Comparison of ENCODE assay signal across 2 cellular contexts in the genomic region with DNA sequence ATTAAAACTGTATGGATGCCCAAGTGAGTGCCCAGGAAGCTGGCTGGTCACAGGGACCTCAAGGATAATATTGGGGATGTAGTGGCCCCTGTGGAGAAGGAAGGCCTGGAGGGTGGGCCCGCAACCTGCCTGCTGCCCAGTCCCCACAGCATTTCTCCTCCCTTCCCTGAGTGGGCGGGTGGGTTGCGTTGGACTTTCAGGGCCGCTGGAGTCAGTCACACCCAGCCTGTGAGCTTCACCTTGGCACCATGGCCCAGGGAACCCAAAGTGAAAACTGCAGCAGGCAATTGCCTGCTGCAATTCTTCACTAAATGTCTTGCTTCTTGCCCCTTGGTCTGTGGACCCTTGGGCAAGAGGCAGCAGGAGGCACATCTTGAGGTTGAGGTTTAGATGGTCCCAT.
TF ChIP-seq lines count a peak whose summit lies in the region.

No MANE protein-coding gene starts in this region.

TF ChIP-seq in K562, 482 proteins besides CTCF, POLR2A, EP300 and RAD21:
- TF ChIP-seq CSDE1 (IDR thresholded peaks at IDR 0.05): no peak
- no peak for TF ChIP-seq EWSR1 (IDR thresholded peaks at IDR 0.05; ENCODE audit: borderline replicate concordance, low read depth, partially characterized antibody)
- TF ChIP-seq ZNF584 (CRISPR knock-in tag; IDR thresholded peaks at IDR 0.05; ENCODE audit: low read depth): no peak
- peak; percentile 52; the same call in 1 of the 2 replicates for TF ChIP-seq KDM2B (CRISPR knock-in tag; IDR thresholded peaks at IDR 0.05)
- TF ChIP-seq GTF2F1 (IDR thresholded peaks at IDR 0.05; ENCODE audit: low read depth, low read length): peak; percentile 56; the same call in 1 of the 2 replicates
- TF ChIP-seq TARDBP (IDR thresholded peaks at IDR 0.05): no peak
- 0 out of 2 replicates have a peak, but pooled peaks have one; percentile 0 for TF ChIP-seq BHLHE40 (IDR thresholded peaks at IDR 0.05; ENCODE audit: low read length)
- no peak for TF ChIP-seq SMC3 (conservative IDR thresholded peaks at IDR 0.05; ENCODE audit: insufficient read depth, low read depth, low read length)
TF ChIP-seq in K562: peak in this region for 3.

TF ChIP-seq in HepG2, 621 proteins besides CTCF, POLR2A, EP300 and RAD21:
- TF ChIP-seq ZC3H13 (CRISPR knock-in tag; IDR thresholded peaks at IDR 0.05): no peak
- TF ChIP-seq ZNF33B (CRISPR knock-in tag; IDR thresholded peaks at IDR 0.05): no peak
- TF ChIP-seq MTA1 (CRISPR knock-in tag; IDR thresholded peaks at IDR 0.05; ENCODE audit: borderline replicate concordance): no peak
- no peak for TF ChIP-seq ATRX (CRISPR knock-in tag; IDR thresholded peaks at IDR 0.05; ENCODE audit: borderline replicate concordance)
- TF ChIP-seq, protein P1, sequence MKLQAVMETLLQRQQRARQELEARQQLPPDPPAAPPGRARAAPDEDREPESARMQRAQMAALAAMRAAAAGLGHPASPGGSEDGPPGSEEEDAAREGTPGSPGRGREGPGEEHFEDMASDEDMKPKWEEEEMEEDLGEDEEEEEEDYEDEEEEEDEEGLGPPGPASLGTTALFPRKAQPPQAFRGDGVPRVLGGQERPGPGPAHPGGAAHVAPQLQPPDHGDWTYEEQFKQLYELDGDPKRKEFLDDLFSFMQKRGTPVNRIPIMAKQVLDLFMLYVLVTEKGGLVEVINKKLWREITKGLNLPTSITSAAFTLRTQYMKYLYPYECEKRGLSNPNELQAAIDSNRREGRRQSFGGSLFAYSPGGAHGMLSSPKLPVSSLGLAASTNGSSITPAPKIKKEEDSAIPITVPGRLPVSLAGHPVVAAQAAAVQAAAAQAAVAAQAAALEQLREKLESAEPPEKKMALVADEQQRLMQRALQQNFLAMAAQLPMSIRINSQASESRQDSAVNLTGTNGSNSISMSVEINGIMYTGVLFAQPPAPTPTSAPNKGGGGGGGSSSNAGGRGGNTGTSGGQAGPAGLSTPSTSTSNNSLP (IDR thresholded peaks at IDR 0.05; ENCODE audit: low read depth, low read length): no peak
- TF ChIP-seq, protein P2, sequence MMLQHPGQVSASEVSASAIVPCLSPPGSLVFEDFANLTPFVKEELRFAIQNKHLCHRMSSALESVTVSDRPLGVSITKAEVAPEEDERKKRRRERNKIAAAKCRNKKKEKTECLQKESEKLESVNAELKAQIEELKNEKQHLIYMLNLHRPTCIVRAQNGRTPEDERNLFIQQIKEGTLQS (CRISPR knock-in tag; IDR thresholded peaks at IDR 0.05): 0 out of 2 replicates have a peak, but pooled peaks have one; percentile 16
- TF ChIP-seq LCORL (IDR thresholded peaks at IDR 0.05): no peak
- TF ChIP-seq LCORL (CRISPR knock-in tag; IDR thresholded peaks at IDR 0.05): no peak
- TF ChIP-seq ZNF607 (CRISPR knock-in tag; IDR thresholded peaks at IDR 0.05; ENCODE audit: borderline replicate concordance): 0 out of 2 replicates have a peak, but pooled peaks have one; percentile 5
- TF ChIP-seq CEBPB (IDR thresholded peaks at IDR 0.05; ENCODE audit: borderline replicate concordance, low read depth, low read length): peak; percentile 0; the same call in 1 of the 2 replicates
- no peak for TF ChIP-seq ZNF460 (CRISPR knock-in tag; IDR thresholded peaks at IDR 0.05; ENCODE audit: borderline replicate concordance)
- no peak for TF ChIP-seq IKZF4 (CRISPR knock-in tag; IDR thresholded peaks at IDR 0.05; ENCODE audit: borderline replicate concordance, low read depth, not compliant biosample characterization)
- no peak for TF ChIP-seq SAP130 (CRISPR knock-in tag; IDR thresholded peaks at IDR 0.05; ENCODE audit: low read depth)
- no peak for TF ChIP-seq ZBTB7A (CRISPR knock-in tag; IDR thresholded peaks at IDR 0.05)
- 0 out of 2 replicates have a peak, but pooled peaks have one; percentile 37 for TF ChIP-seq ZNF224 (CRISPR knock-in tag; IDR thresholded peaks at IDR 0.05)
- TF ChIP-seq, protein P3, sequence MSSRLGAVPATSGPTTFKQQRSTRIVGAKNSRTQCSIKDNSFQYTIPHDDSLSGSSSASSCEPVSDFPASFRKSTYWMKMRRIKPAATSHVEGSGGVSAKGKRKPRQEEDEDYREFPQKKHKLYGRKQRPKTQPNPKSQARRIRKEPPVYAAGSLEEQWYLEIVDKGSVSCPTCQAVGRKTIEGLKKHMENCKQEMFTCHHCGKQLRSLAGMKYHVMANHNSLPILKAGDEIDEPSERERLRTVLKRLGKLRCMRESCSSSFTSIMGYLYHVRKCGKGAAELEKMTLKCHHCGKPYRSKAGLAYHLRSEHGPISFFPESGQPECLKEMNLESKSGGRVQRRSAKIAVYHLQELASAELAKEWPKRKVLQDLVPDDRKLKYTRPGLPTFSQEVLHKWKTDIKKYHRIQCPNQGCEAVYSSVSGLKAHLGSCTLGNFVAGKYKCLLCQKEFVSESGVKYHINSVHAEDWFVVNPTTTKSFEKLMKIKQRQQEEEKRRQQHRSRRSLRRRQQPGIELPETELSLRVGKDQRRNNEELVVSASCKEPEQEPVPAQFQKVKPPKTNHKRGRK (CRISPR knock-in tag; IDR thresholded peaks at IDR 0.05): no peak
- TF ChIP-seq KDM3A (CRISPR knock-in tag; IDR thresholded peaks at IDR 0.05; ENCODE audit: low read depth): no peak
- TF ChIP-seq ZNF430 (CRISPR knock-in tag; IDR thresholded peaks at IDR 0.05): no peak
- no peak for TF ChIP-seq ZNF782 (CRISPR knock-in tag; IDR thresholded peaks at IDR 0.05; ENCODE audit: borderline replicate concordance)
- TF ChIP-seq, protein P4, sequence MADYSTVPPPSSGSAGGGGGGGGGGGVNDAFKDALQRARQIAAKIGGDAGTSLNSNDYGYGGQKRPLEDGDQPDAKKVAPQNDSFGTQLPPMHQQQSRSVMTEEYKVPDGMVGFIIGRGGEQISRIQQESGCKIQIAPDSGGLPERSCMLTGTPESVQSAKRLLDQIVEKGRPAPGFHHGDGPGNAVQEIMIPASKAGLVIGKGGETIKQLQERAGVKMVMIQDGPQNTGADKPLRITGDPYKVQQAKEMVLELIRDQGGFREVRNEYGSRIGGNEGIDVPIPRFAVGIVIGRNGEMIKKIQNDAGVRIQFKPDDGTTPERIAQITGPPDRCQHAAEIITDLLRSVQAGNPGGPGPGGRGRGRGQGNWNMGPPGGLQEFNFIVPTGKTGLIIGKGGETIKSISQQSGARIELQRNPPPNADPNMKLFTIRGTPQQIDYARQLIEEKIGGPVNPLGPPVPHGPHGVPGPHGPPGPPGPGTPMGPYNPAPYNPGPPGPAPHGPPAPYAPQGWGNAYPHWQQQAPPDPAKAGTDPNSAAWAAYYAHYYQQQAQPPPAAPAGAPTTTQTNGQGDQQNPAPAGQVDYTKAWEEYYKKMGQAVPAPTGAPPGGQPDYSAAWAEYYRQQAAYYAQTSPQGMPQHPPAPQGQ (CRISPR knock-in tag; IDR thresholded peaks at IDR 0.05; ENCODE audit: borderline replicate concordance): no peak
- TF ChIP-seq DMAP1 (CRISPR knock-in tag; IDR thresholded peaks at IDR 0.05): no peak
- TF ChIP-seq SRSF9 (IDR thresholded peaks at IDR 0.05; ENCODE audit: borderline replicate concordance, insufficient read depth, low read depth, low read length, poor library complexity, severe bottlenecking): no peak
- no peak for TF ChIP-seq PHF5A (CRISPR knock-in tag; IDR thresholded peaks at IDR 0.05; ENCODE audit: low read depth, unreplicated experiment)
- TF ChIP-seq ZNF343 (CRISPR knock-in tag; IDR thresholded peaks at IDR 0.05): no peak
- no peak for TF ChIP-seq ZNF260 (CRISPR knock-in tag; IDR thresholded peaks at IDR 0.05; ENCODE audit: borderline replicate concordance, low read depth)
- TF ChIP-seq, protein P5, sequence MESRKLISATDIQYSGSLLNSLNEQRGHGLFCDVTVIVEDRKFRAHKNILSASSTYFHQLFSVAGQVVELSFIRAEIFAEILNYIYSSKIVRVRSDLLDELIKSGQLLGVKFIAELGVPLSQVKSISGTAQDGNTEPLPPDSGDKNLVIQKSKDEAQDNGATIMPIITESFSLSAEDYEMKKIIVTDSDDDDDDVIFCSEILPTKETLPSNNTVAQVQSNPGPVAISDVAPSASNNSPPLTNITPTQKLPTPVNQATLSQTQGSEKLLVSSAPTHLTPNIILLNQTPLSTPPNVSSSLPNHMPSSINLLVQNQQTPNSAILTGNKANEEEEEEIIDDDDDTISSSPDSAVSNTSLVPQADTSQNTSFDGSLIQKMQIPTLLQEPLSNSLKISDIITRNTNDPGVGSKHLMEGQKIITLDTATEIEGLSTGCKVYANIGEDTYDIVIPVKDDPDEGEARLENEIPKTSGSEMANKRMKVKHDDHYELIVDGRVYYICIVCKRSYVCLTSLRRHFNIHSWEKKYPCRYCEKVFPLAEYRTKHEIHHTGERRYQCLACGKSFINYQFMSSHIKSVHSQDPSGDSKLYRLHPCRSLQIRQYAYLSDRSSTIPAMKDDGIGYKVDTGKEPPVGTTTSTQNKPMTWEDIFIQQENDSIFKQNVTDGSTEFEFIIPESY (CRISPR knock-in tag; IDR thresholded peaks at IDR 0.05): no peak
- peak; percentile 27; the same call in 1 of the 2 replicates for TF ChIP-seq ZNF558 (CRISPR knock-in tag; IDR thresholded peaks at IDR 0.05; ENCODE audit: borderline replicate concordance)
